Comparison of ENCODE assay signal across 8 cellular contexts in the genomic region with DNA sequence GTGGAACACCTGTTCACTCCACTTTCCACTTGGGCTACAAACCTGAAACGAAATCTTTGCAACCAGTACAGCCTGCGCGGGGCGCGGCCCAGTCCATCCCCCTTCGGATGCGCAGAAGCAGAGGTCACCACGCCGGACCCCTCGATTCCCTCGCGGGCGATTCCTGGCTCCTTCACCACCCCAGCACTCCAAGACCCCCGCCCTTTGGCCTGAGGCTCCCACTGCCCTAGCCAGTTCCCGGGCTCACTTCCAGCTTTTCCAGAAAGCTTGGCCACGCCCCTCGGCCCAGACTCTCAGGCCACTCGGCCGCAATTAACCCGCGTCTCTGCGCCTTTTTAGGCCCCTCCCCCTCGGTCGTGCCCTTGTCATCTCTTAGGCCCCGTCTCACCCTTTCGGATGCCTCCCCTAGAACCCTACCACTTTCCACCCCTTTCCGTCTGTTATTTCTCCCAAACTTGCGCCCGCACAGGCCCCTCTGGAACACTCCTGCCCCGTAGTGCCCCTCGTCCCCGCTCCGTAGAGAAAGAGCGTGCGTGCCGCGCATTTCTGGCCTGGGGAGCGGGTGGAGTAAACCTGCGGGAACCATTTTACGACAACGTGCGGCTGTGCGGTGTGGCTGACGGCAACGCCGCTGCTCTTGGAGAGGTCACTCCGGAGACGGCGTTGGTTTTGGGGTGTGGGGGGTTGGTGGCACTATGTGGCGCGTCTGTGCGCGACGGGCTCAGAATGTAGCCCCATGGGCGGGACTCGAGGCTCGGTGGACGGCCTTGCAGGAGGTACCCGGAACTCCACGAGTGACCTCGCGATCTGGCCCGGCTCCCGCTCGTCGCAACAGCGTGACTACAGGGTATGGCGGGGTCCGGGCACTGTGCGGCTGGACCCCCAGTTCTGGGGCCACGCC. TPM values are rescaled to one million over a fixed set of nuclear protein-coding genes. Genes with fewer than 3 reads are reported as not detected.
DNase-seq lines count a peak whose midpoint lies in the region; TF ChIP-seq lines count a peak whose summit lies in the region.

A gene (plus strand): TSS at position 631 of the 901 bp plus-strand sequence. CDS start 65 bp downstream, at position 696.

- peaks cover 9% of the 10 kb centered on the region for H3K79me2 ChIP-seq in neural cell (replicated peaks; ENCODE audit: insufficient read depth, low read length)

- H3K27me3 ChIP-seq in neural cell (ENCODE audit: insufficient read depth, low read depth, low read length) (no peaks in the 10 kb centered on the region), stomach smooth muscle (ENCODE audit: control insufficient read depth in 1 of 2, insufficient read depth in 2 of 2, low read length in 2 of 2) (no peaks in the 10 kb centered on the region)

- H2AFZ ChIP-seq in neural cell (ENCODE audit: low read depth, low read length), result peak within 1 kb of the TSS; percentile 97

- H4K20me1 ChIP-seq in neural cell (ENCODE audit: insufficient read depth), result no peaks in the 10 kb centered on the region

- peak; percentile 90 for TF ChIP-seq POLR2A in Raji (IDR thresholded peaks at IDR 0.05; ENCODE audit: insufficient read depth, low read depth, low read length)

- H3K36me3 ChIP-seq in neural cell (ENCODE audit: insufficient read depth, low read length) (peaks cover 2% of the 10 kb centered on the region), stomach smooth muscle (ENCODE audit: control insufficient read depth in 2 of 2, insufficient read depth in 2 of 2, low read length in 2 of 2) (peaks cover 21 to 26% of the 10 kb centered on the region in 2 donors)

- peak within 1 kb of the TSS; percentile 80 for H3K27ac ChIP-seq in neural cell (ENCODE audit: low read length)
- H3K27ac ChIP-seq in stomach smooth muscle (ENCODE audit: low read length), result peak within 1 kb of the TSS; percentile 92

- TF ChIP-seq EP300 in neural cell (conservative IDR thresholded peaks at IDR 0.05; ENCODE audit: poor library complexity, severe bottlenecking), result no peak

- H3K4me3 ChIP-seq in fibroblast of villous mesenchyme (ENCODE audit: low read depth, low read length) (peak within 1 kb of the TSS; percentile 83), neural cell (ENCODE audit: low read length) (peak within 1 kb of the TSS; percentile 95), stomach smooth muscle (ENCODE audit: low read length in 2 of 2) (peak within 1 kb of the TSS; percentile 95 to 99)

- peak; percentile 17 for TF ChIP-seq RAD21 in neural cell (conservative IDR thresholded peaks at IDR 0.05)

- peak within 1 kb of the TSS; percentile 86 for H3K9ac ChIP-seq in neural cell (ENCODE audit: low read length)
- peak within 1 kb of the TSS; percentile 93 to 94 for H3K9ac ChIP-seq in stomach smooth muscle (ENCODE audit: low read length in 2 of 2)

- no peaks in the 10 kb centered on the region for H3F3A ChIP-seq in neural cell (ENCODE audit: insufficient read depth, low read length, poor library complexity, severe bottlenecking)

- DNase-seq in ELF-1 (ENCODE audit: low read depth, low spot score) (peak; percentile 98), H4 (ENCODE audit: low spot score) (peak; percentile 75), LoVo (ENCODE audit: low spot score) (peak; percentile 87), fibroblast of villous mesenchyme (ENCODE audit: low read depth) (peak; percentile 75)
- peak; percentile 69 for DNase-seq in activated T-helper 9 cell treated with anti-CD3 and anti-CD28 coated beads, Interleukin-2, amount 50 U/mL, for 16 hours (ENCODE audit: low read depth)

- H3K9me2 ChIP-seq in neural cell (ENCODE audit: insufficient read depth, low read length), result no peaks in the 10 kb centered on the region

- H3K4me2 ChIP-seq in neural cell (ENCODE audit: low read length), result peak within 1 kb of the TSS; percentile 90

- H3K9me3 ChIP-seq in neural cell (ENCODE audit: low read length) (no peaks in the 10 kb centered on the region), stomach smooth muscle (ENCODE audit: control insufficient read depth in 2 of 2, low read length in 2 of 2) (no peaks in the 10 kb centered on the region)

- H3K4me1 ChIP-seq in stomach smooth muscle (ENCODE audit: control insufficient read depth, insufficient read depth, low read length), result peaks cover 13% of the 10 kb centered on the region

- TF ChIP-seq CTCF in fibroblast of villous mesenchyme (IDR thresholded peaks at IDR 0.05; ENCODE audit: insufficient read depth, low read depth, low read length), result no peak
- no peak for TF ChIP-seq CTCF in neural cell (IDR thresholded peaks at IDR 0.05; ENCODE audit: poor library complexity, severe bottlenecking)

TF ChIP-seq in neural cell, 6 proteins besides CTCF, POLR2A, EP300 and RAD21:
- TF ChIP-seq, protein P1, sequence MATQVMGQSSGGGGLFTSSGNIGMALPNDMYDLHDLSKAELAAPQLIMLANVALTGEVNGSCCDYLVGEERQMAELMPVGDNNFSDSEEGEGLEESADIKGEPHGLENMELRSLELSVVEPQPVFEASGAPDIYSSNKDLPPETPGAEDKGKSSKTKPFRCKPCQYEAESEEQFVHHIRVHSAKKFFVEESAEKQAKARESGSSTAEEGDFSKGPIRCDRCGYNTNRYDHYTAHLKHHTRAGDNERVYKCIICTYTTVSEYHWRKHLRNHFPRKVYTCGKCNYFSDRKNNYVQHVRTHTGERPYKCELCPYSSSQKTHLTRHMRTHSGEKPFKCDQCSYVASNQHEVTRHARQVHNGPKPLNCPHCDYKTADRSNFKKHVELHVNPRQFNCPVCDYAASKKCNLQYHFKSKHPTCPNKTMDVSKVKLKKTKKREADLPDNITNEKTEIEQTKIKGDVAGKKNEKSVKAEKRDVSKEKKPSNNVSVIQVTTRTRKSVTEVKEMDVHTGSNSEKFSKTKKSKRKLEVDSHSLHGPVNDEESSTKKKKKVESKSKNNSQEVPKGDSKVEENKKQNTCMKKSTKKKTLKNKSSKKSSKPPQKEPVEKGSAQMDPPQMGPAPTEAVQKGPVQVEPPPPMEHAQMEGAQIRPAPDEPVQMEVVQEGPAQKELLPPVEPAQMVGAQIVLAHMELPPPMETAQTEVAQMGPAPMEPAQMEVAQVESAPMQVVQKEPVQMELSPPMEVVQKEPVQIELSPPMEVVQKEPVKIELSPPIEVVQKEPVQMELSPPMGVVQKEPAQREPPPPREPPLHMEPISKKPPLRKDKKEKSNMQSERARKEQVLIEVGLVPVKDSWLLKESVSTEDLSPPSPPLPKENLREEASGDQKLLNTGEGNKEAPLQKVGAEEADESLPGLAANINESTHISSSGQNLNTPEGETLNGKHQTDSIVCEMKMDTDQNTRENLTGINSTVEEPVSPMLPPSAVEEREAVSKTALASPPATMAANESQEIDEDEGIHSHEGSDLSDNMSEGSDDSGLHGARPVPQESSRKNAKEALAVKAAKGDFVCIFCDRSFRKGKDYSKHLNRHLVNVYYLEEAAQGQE (IDR thresholded peaks at IDR 0.05; ENCODE audit: borderline replicate concordance), result peak; percentile 42
- peak; percentile 36 for TF ChIP-seq SMC3 (conservative IDR thresholded peaks at IDR 0.05; ENCODE audit: poor library complexity)
- peak; percentile 94 for TF ChIP-seq MXI1 (conservative IDR thresholded peaks at IDR 0.05; ENCODE audit: poor library complexity, severe bottlenecking)
- TF ChIP-seq TAF1 (IDR thresholded peaks at IDR 0.05; ENCODE audit: low read depth), result peak; percentile 86
- peak; percentile 76 for TF ChIP-seq POLR2AphosphoS5 (IDR thresholded peaks at IDR 0.05)
- no peak for TF ChIP-seq EZH2 (IDR thresholded peaks at IDR 0.05; ENCODE audit: borderline replicate concordance, insufficient read depth, low read length, poor library complexity, severe bottlenecking)

RNA-seq across cellular contexts. Expression of the gene that starts here (rescaled TPM):
- 49.0 and 53.2 TPM in 2 replicates for total RNA-seq in H4 (2014; rRNA removed; shearing (Covaris generic))
- 49.6 and 56.6 TPM in 2 replicates for total RNA-seq in fibroblast of villous mesenchyme
- 38.3 and 41.1 TPM in 2 replicates for polyA plus RNA-seq in neural cell
- polyA minus RNA-seq in neural cell, result 61.4 and 64.3 TPM in 2 replicates

Comparison
In these comparisons a context has a peak if more than half of its experiments do, and no peak if none do; other contexts are left out.
1. Peak in every context shown above with its lines: DNase-seq, H3K4me3 ChIP-seq and H3K27ac ChIP-seq.